In the genomic region with DNA sequence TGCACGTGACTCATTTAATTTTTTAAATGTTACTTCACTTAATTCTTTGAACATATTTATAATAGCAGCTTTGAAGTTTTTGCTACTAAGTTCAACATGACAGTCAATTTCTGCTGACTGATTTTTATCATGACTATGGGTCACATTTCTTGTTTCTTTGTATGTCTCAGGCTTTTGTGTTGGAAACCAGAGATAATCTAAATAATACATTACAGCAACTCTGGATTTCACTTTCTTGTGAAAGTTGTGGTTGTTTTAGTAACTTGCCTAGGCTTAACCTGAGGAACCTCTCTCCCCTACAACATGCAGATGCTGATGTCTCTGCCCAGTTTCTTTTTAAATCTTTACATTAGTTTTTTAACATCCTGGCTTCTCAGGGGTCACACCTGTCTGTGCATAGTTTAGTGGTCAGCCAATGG, we compare ENCODE assay signal across 9 cellular contexts.
DNase-seq lines count a peak whose midpoint lies in the region; ATAC-seq, FAIRE-seq and TF ChIP-seq lines count a peak whose summit lies in the region.
"Had no signal": no experiment of that assay in that cellular context is flagged by ENCODE, and none has a peak within 500 bp of the region (broad histone marks: within the 10 kb centered on the region; RNA-seq: fewer than 3 reads in every experiment).

No MANE protein-coding gene starts in this region.

- no peaks in the 10 kb centered on the region for H3K4me1 ChIP-seq in pancreas

- H3K27me3 ChIP-seq in pancreas: no peaks in the 10 kb centered on the region

- H3K9me3 ChIP-seq in pancreas: no peaks in the 10 kb centered on the region

- DNase-seq in GM10248 (ENCODE audit: extremely low spot score) (peak; percentile 32), hypothalamus (lab: John Stamatoyannopoulos, UW) (no peak), pancreas (no peak), NCI-H2196 (lab: John Stamatoyannopoulos, UW; ENCODE audit: unreplicated experiment) (no peak)
- DNase-seq in effector CD8-positive, alpha-beta T cell (lab: John Stamatoyannopoulos, UW): no peak
- DNase-seq: NCI-H1436 had no signal

- H3K27ac ChIP-seq in pancreas: no peak overlapping the region

- intact Hi-C loops in pancreas (cut with DNase I): no loop called here

- TF ChIP-seq CTCF in GM10248 (IDR thresholded peaks at IDR 0.05; ENCODE audit: control extremely low read depth, extremely low read depth, low read depth, missing control alignments): no peak
- TF ChIP-seq CTCF in pancreas (IDR thresholded peaks at IDR 0.05): no peak

- WGBS in pancreas, 2 donors: 65 to 72% methylated on average over 1 of the region's 1 CpG

- H3K36me3 ChIP-seq in pancreas: no peaks in the 10 kb centered on the region

- no peak for FAIRE-seq in pancreas (lab: Jason Lieb, UNC)

- no peak overlapping the region for H3K4me3 ChIP-seq in pancreas

- POLR2A ChIA-PET in GM10248 (lab: Yijun Ruan, JAX): no interaction called here

- ATAC-seq in GM19023 (IDR thresholded peaks at IDR 0.05; ENCODE audit: unreplicated experiment): peak; percentile 68
- peak; percentile 58 for ATAC-seq in HG02642 (IDR thresholded peaks at IDR 0.05; ENCODE audit: poor library complexity, unreplicated experiment)
- ATAC-seq in HG03558 (IDR thresholded peaks at IDR 0.05; ENCODE audit: extremely low read depth, unreplicated experiment): peak; percentile 78
- no peak for ATAC-seq in pancreas

- CTCF ChIA-PET in GM10248 (lab: Yijun Ruan, JAX): interaction anchor here (1.4 kb wide), 1 partner anchor 19 kb away, joined by 3 read pairs; no protein-coding TSS in a partner anchor

Comparison
In these comparisons a context has a peak if more than half of its experiments do, and no peak if none do; other contexts are left out.
1. ATAC-seq: peak in GM19023 (single experiment), HG02642 (single experiment) and HG03558 (single experiment); none in pancreas (0 of 4).